24 cellular contexts compared by ENCODE assay signal in the genomic region with DNA sequence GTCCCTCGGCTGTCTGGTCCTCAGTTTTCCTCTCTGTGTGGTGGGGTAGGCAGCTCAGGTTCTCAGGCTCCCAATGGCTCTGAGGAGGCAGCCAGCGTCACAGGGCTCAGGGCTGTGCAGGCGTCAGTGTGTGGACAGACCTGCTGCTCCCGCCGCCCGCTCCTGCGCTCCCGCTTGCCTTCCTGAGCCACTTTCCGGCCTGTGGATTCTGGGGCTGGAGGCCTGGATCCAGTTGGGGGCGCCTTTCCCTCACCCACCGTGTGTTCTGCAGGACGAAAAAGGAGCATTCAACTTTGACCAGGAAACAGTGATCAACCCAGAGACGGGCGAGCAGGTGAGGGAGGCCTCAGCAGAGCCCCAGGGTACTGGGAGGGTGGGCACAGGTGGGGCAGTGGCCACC. TPM values are rescaled to one million over a fixed set of nuclear protein-coding genes. Genes with fewer than 3 reads are reported as not detected.
DNase-seq lines count a peak whose midpoint lies in the region; ATAC-seq, FAIRE-seq and TF ChIP-seq lines count a peak whose summit lies in the region.
"Had no signal": no experiment of that assay in that cellular context is flagged by ENCODE, and none has a peak within 500 bp of the region (broad histone marks: within the 10 kb centered on the region; RNA-seq: fewer than 3 reads in every experiment).

No MANE protein-coding gene starts in this region.

- no peak overlapping the region for H3K4me2 ChIP-seq in K562 (ENCODE audit: insufficient read depth, low read length)
- H3K4me2 ChIP-seq: KMS-11, SK-N-SH had no signal

- FAIRE-seq in HTR-8/SVneo (lab: Jason Lieb, UNC) (peak; percentile 9), K562 (lab: Jason Lieb, UNC) (no peak)
- FAIRE-seq: A204.1, D721Med, GM12878 had no signal

- H3K9me1 ChIP-seq in K562 (ENCODE audit: control insufficient read depth, insufficient read depth, low read length): no peaks in the 10 kb centered on the region

- peaks cover 0 to 30% of the 10 kb centered on the region in 2 experiments; a peak in 3 of 5 replicates for H3K4me1 ChIP-seq in K562 (replicated peaks in 1 of 2; ENCODE audit: control insufficient read depth in 2 of 2, insufficient read depth in 2 of 2, low read length in 2 of 2)

- POLR2A ChIA-PET in K562 (lab: Yijun Ruan, JAX): interaction anchor here (0.7 kb wide), 1 partner anchor 105 kb away, joined by 3 read pairs; no protein-coding TSS in a partner anchor

- peak; percentile 15 for DNase-seq in ELF-1 (ENCODE audit: low read depth, low spot score)
- DNase-seq in HTR-8/SVneo (ENCODE audit: insufficient read length, low spot score): no peak
- no peak for DNase-seq in K562 (ENCODE audit: extremely low read depth in 1 of 4, low spot score in 3 of 4)
- peak; percentile 38 for DNase-seq in iPS-NIHi7 (ENCODE audit: extremely low spot score)
- DNase-seq in NCI-H510A (lab: John Stamatoyannopoulos, UW): no peak
- DNase-seq in activated CD4-positive, alpha-beta T cell treated with anti-CD3 and anti-CD28 coated beads for 48 hours: no peak
- no peak for DNase-seq in activated CD4-positive, alpha-beta T cell treated with anti-CD3 and anti-CD28 coated beads for 4 hours
- DNase-seq: DMS79 treated with DMSO at 0.1 percent for 48 hours; NCI-H1092 treated with DMSO at 0.1 percent for 48 hours; NCI-H1436 treated with DMSO at 0.1 percent for 48 hours; NCI-H1930; NCI-H2227 treated with DMSO at 0.1 percent for 48 hours; NCI-H510A treated with DMSO at 0.1 percent for 48 hours; NCI-H774; NK-92 treated with Interleukin-12 subunit alpha and Interleukin-12 subunit beta, amount 100 ng/mL, for 24 hours; SIG-M5; SK-N-SH had no signal

- no TSS peak for BruUV-seq in K562 (replicated peaks; lab: Mats Ljungman, UMichigan)

- H3K4me3 ChIP-seq in K562: no peak overlapping the region
- H3K4me3 ChIP-seq: GM12878 had no signal

- H4K20me1 ChIP-seq in K562 (replicated peaks; ENCODE audit: control insufficient read depth, insufficient read depth, low read length): 0 out of 2 replicates have a peak, but pooled peaks cover 2% of the 10 kb centered on the region

- H3K9ac ChIP-seq in K562 (ENCODE audit: insufficient read depth in 1 of 2, low read depth in 2 of 2, low read length in 2 of 2): peak overlapping the region in 1 of 2 experiments; percentile 20; a peak in 1 of 4 replicates
- H3K9ac ChIP-seq: KMS-11, SK-N-SH had no signal

- no peaks in the 10 kb centered on the region for H3K79me2 ChIP-seq in K562 (ENCODE audit: control insufficient read depth, insufficient read depth, low read length)

- no peak for TF ChIP-seq EP300 in K562 (IDR thresholded peaks at IDR 0.05; ENCODE audit: low read length)

- H3K9me3 ChIP-seq in K562 (replicated peaks; ENCODE audit: control insufficient read depth, insufficient read depth, low read depth, low read length): no peaks in the 10 kb centered on the region
- H3K9me3 ChIP-seq: SK-N-SH had no signal

- in situ Hi-C loops in K562 (cut with MboI): no loop called here

- TF ChIP-seq CTCF in K562 (IDR thresholded peaks at IDR 0.05 in 2 of 3, conservative IDR thresholded peaks at IDR 0.05 in 1 of 3; ENCODE audit: insufficient read depth in 2 of 3, low read depth in 1 of 3, low read length in 3 of 3): peak in 2 of 3 experiments; percentile 6 to 43; a peak in 2 of 6 replicates

- no peak for TF ChIP-seq RAD21 in K562 (CRISPR knock-in tag; conservative IDR thresholded peaks at IDR 0.05 in 1 of 2, IDR thresholded peaks at IDR 0.05 in 1 of 2)

- H3K27ac ChIP-seq in K562 (ENCODE audit: extremely low read depth, low read depth, low read length): no peak overlapping the region
- H3K27ac ChIP-seq: KMS-11 had no signal

- H3K36me3 ChIP-seq in K562 (ENCODE audit: control insufficient read depth, insufficient read depth, low read length): peaks cover 46% of the 10 kb centered on the region; the same call in 2 of the 3 replicates

- no peak overlapping the region for H2AFZ ChIP-seq in K562 (ENCODE audit: low read depth, low read length)

- TF ChIP-seq POLR2A in K562 (conservative IDR thresholded peaks at IDR 0.05): no peak

- intact Hi-C loops in K562 (cut with micrococcal nuclease): no loop called here

- 69% methylated on average over 7 of the region's 14 CpGs for WGBS in K562 (ENCODE audit: insufficient coverage, low coverage, missing lambda C conversion rate)

- CTCF ChIA-PET in K562 (lab: Yijun Ruan, JAX; ENCODE audit: low intra/inter-chr PET ratio): no interaction called here

- no peaks in the 10 kb centered on the region for H3K27me3 ChIP-seq in K562 (ENCODE audit: control insufficient read depth in 2 of 2, insufficient read depth in 2 of 2, low read length in 2 of 2)

- peak; percentile 29; the same call in 2 of the 3 replicates for ATAC-seq in K562
- no peak for ATAC-seq in HG02870 (IDR thresholded peaks at IDR 0.05; ENCODE audit: unreplicated experiment)

RNA-seq across cellular contexts. Expression of gene DPP3, which starts 14.7 kb away (rescaled TPM):
- 31.7 and 93.6 TPM in 2 replicates for total RNA-seq in K562 (2011; cell fraction: chromatin; rRNA removed; ENCODE audit: low replicate concordance)
- total RNA-seq in K562 (2011; cell fraction: nucleolus; rRNA removed): 79.4 and 87.0 TPM in 2 replicates
- total RNA-seq in K562 (2011; cell fraction: nucleoplasm; rRNA removed): 33.9 and 47.9 TPM in 2 replicates
- 69.2 and 115 TPM in 2 replicates for total RNA-seq in K562 (2014; rRNA removed)
- 24.2 and 35.1 TPM in 2 replicates for total RNA-seq in K562 (2014; rRNA removed; fragmentation: Illumina TruSeq; extraction: Trizol)
- total RNA-seq in K562 (2015; rRNA removed; fragmentation: Illumina TruSeq; extraction: Trizol): 45.0 and 50.2 TPM in 2 replicates
- 59.4 and 66.3 TPM in 2 replicates for total RNA-seq in K562 (2021)
- 33.0 and 47.6 TPM in 2 replicates for polyA plus RNA-seq in K562 (2011; rRNA removed)
- polyA plus RNA-seq in K562 (2011; cell fraction: cytosol; rRNA removed): 35.9 and 62.9 TPM in 2 replicates
- polyA plus RNA-seq in K562 (2011; cell fraction: nucleus; rRNA removed): 77.2 and 136 TPM in 2 replicates
- polyA plus RNA-seq in K562 (2012): 51.4 and 57.3 TPM in 2 replicates
- polyA plus RNA-seq in K562 (2014; fragmentation: Illumina TruSeq; extraction: Trizol): 45.0 and 61.6 TPM in 2 replicates
- polyA plus RNA-seq in K562 (2014; fragmentation: Nextera tagmentation; extraction: Ambion mirVana): 1 to 10 TPM; 3.7 to 6.2 TPM
- 43.3 and 56.3 TPM in 2 replicates for polyA plus RNA-seq in K562 (2014; rRNA removed)
- 42.3 and 51.5 TPM in 2 replicates for polyA minus RNA-seq in K562 (2011; rRNA and poly(A)+ RNA removed)
- polyA minus RNA-seq in K562 (2011; cell fraction: cytosol; rRNA and poly(A)+ RNA removed): 58.5 and 65.1 TPM in 2 replicates
- polyA minus RNA-seq in K562 (2011; cell fraction: nucleus; rRNA and poly(A)+ RNA removed): 42.8 and 46.9 TPM in 2 replicates

RNA-seq across cellular contexts. Expression of gene BBS1, which starts 15.5 kb away (rescaled TPM):
- 86.7 and 157 TPM in 2 replicates for total RNA-seq in K562 (2011; cell fraction: chromatin; rRNA removed; ENCODE audit: low replicate concordance)
- total RNA-seq in K562 (2011; cell fraction: nucleolus; rRNA removed): 79.0 and 82.0 TPM in 2 replicates
- total RNA-seq in K562 (2011; cell fraction: nucleoplasm; rRNA removed): 71.9 and 81.3 TPM in 2 replicates
- total RNA-seq in K562 (2014; rRNA removed) (12.0 and 14.6 TPM in 2 replicates), K562 (2014; rRNA removed; fragmentation: Illumina TruSeq; extraction: Trizol) (8.3 and 9.0 TPM in 2 replicates), K562 (2015; rRNA removed; fragmentation: Illumina TruSeq; extraction: Trizol) (9.6 and 10.9 TPM in 2 replicates), K562 (2021) (12.5 and 15.2 TPM in 2 replicates)
- polyA plus RNA-seq in K562 (2011; rRNA removed) (12.1 and 18.8 TPM in 2 replicates), K562 (2014; fragmentation: Illumina TruSeq; extraction: Trizol) (12.3 and 12.7 TPM in 2 replicates), K562 (2014; fragmentation: Nextera tagmentation; extraction: Ambion mirVana) (10 to 100 TPM; 11.1 to 11.3 TPM), K562 (2014; rRNA removed) (11.4 and 19.8 TPM in 2 replicates)
- 12.9 and 13.3 TPM in 2 replicates for polyA plus RNA-seq in K562 (2011; cell fraction: cytosol; rRNA removed)
- polyA plus RNA-seq in K562 (2011; cell fraction: nucleus; rRNA removed): 49.5 and 74.6 TPM in 2 replicates
- 9.3 and 22.4 TPM in 2 replicates for polyA plus RNA-seq in K562 (2012)
- 15.0 and 17.2 TPM in 2 replicates for polyA minus RNA-seq in K562 (2011; rRNA and poly(A)+ RNA removed)
- 8.0 and 16.0 TPM in 2 replicates for polyA minus RNA-seq in K562 (2011; cell fraction: cytosol; rRNA and poly(A)+ RNA removed)
- 32.0 and 34.5 TPM in 2 replicates for polyA minus RNA-seq in K562 (2011; cell fraction: nucleus; rRNA and poly(A)+ RNA removed)

RNA-seq across cellular contexts. Expression of gene PELI3, which starts 28.2 kb away (rescaled TPM):
- 7.3 and 22.6 TPM in 2 replicates for total RNA-seq in K562 (2011; cell fraction: chromatin; rRNA removed; ENCODE audit: low replicate concordance)
- total RNA-seq in K562 (2011; cell fraction: nucleolus; rRNA removed): 11.1 and 15.2 TPM in 2 replicates
- total RNA-seq in K562 (2011; cell fraction: nucleoplasm; rRNA removed): 8.5 and 9.1 TPM in 2 replicates
- 3.3 and 5.0 TPM in 2 replicates for total RNA-seq in K562 (2014; rRNA removed)
- total RNA-seq in K562 (2014; rRNA removed; fragmentation: Illumina TruSeq; extraction: Trizol): 1.3 and 1.9 TPM in 2 replicates
- total RNA-seq in K562 (2015; rRNA removed; fragmentation: Illumina TruSeq; extraction: Trizol): 3.2 and 3.4 TPM in 2 replicates
- 4.0 and 4.2 TPM in 2 replicates for total RNA-seq in K562 (2021)
- 1.4 and 1.6 TPM in 2 replicates for polyA plus RNA-seq in K562 (2011; rRNA removed)
- 1.6 and 3.4 TPM in 2 replicates for polyA plus RNA-seq in K562 (2011; cell fraction: cytosol; rRNA removed)
- polyA plus RNA-seq in K562 (2011; cell fraction: nucleus; rRNA removed): 2.8 and 5.6 TPM in 2 replicates
- 2.7 and 4.4 TPM in 2 replicates for polyA plus RNA-seq in K562 (2012)
- 1.9 and 3.3 TPM in 2 replicates for polyA plus RNA-seq in K562 (2014; fragmentation: Illumina TruSeq; extraction: Trizol)
- polyA plus RNA-seq in K562 (2014; fragmentation: Nextera tagmentation; extraction: Ambion mirVana): under 1 TPM; 0.17 to 0.46 TPM
- polyA plus RNA-seq in K562 (2014; rRNA removed): 2.4 and 2.6 TPM in 2 replicates
- polyA minus RNA-seq in K562 (2011; rRNA and poly(A)+ RNA removed): 2.6 and 4.2 TPM in 2 replicates
- 1.3 and 4.4 TPM in 2 replicates for polyA minus RNA-seq in K562 (2011; cell fraction: cytosol; rRNA and poly(A)+ RNA removed)
- polyA minus RNA-seq in K562 (2011; cell fraction: nucleus; rRNA and poly(A)+ RNA removed): 6.1 and 6.7 TPM in 2 replicates

RNA-seq across cellular contexts. Expression of gene ZDHHC24, which starts 50.9 kb away (rescaled TPM):
- 9.2 and 15.6 TPM in 2 replicates for total RNA-seq in K562 (2011; cell fraction: chromatin; rRNA removed; ENCODE audit: low replicate concordance)
- 14.1 and 15.3 TPM in 2 replicates for total RNA-seq in K562 (2011; cell fraction: nucleolus; rRNA removed)
- total RNA-seq in K562 (2011; cell fraction: nucleoplasm; rRNA removed): 13.3 and 21.2 TPM in 2 replicates
- total RNA-seq in K562 (2014; rRNA removed) (8.3 and 13.4 TPM in 2 replicates), K562 (2014; rRNA removed; fragmentation: Illumina TruSeq; extraction: Trizol) (1.6 and 1.7 TPM in 2 replicates), K562 (2015; rRNA removed; fragmentation: Illumina TruSeq; extraction: Trizol) (2.0 TPM in 2 replicates), K562 (2021) (9.1 and 11.2 TPM in 2 replicates)
- polyA plus RNA-seq in K562 (2011; rRNA removed) (3.8 and 5.9 TPM in 2 replicates), K562 (2014; fragmentation: Illumina TruSeq; extraction: Trizol) (2.7 and 3.3 TPM in 2 replicates), K562 (2014; fragmentation: Nextera tagmentation; extraction: Ambion mirVana) (under 1 TPM; 0.45 to 0.65 TPM), K562 (2014; rRNA removed) (6.3 and 7.2 TPM in 2 replicates)
- polyA plus RNA-seq in K562 (2011; cell fraction: cytosol; rRNA removed): 5.9 and 12.5 TPM in 2 replicates
- polyA plus RNA-seq in K562 (2011; cell fraction: nucleus; rRNA removed): 3.9 and 6.7 TPM in 2 replicates
- polyA plus RNA-seq in K562 (2012): 4.2 and 9.0 TPM in 2 replicates
- polyA minus RNA-seq in K562 (2011; rRNA and poly(A)+ RNA removed): 1.2 and 1.7 TPM in 2 replicates
- 5.4 and 6.5 TPM in 2 replicates for polyA minus RNA-seq in K562 (2011; cell fraction: cytosol; rRNA and poly(A)+ RNA removed)
- 1.6 and 2.2 TPM in 2 replicates for polyA minus RNA-seq in K562 (2011; cell fraction: nucleus; rRNA and poly(A)+ RNA removed)

RNA-seq across cellular contexts. Expression of gene ACTN3, which starts 51.8 kb away (rescaled TPM):
- total RNA-seq in K562 (2011; cell fraction: chromatin; rRNA removed; ENCODE audit: low replicate concordance): 0.21 TPM in 1 of 2 replicates, not detected in the other
- total RNA-seq in K562 (2011; cell fraction: nucleolus; rRNA removed): not detected in 2 replicates
- not detected in 2 replicates for total RNA-seq in K562 (2011; cell fraction: nucleoplasm; rRNA removed)
- total RNA-seq in K562 (2014; rRNA removed) (not detected in 2 replicates), K562 (2014; rRNA removed; fragmentation: Illumina TruSeq; extraction: Trizol) (not detected in 2 replicates), K562 (2015; rRNA removed; fragmentation: Illumina TruSeq; extraction: Trizol) (not detected in 2 replicates), K562 (2021) (not detected in 2 replicates)
- polyA plus RNA-seq in K562 (2011; rRNA removed) (not detected in 2 replicates), K562 (2014; fragmentation: Illumina TruSeq; extraction: Trizol) (not detected in 2 replicates), K562 (2014; fragmentation: Nextera tagmentation; extraction: Ambion mirVana) (not detected), K562 (2014; rRNA removed) (not detected in 2 replicates)
- polyA plus RNA-seq in K562 (2011; cell fraction: cytosol; rRNA removed): not detected in 2 replicates
- 0.04 and 0.07 TPM in 2 replicates for polyA plus RNA-seq in K562 (2011; cell fraction: nucleus; rRNA removed)
- not detected in 2 replicates for polyA plus RNA-seq in K562 (2012)
- not detected in 2 replicates for polyA minus RNA-seq in K562 (2011; rRNA and poly(A)+ RNA removed)
- not detected in 2 replicates for polyA minus RNA-seq in K562 (2011; cell fraction: cytosol; rRNA and poly(A)+ RNA removed)
- polyA minus RNA-seq in K562 (2011; cell fraction: nucleus; rRNA and poly(A)+ RNA removed): not detected in 2 replicates
- total RNA-seq: B cell had no signal
- polyA plus RNA-seq: CD14-positive monocyte had no signal

Comparison
In these comparisons a context has a peak if more than half of its experiments do, and no peak if none do; other contexts are left out.
1. DNase-seq: peak in ELF-1 (single experiment) and iPS-NIHi7 (single experiment); none in HTR-8/SVneo (single experiment), K562 (0 of 4), NCI-H510A (single experiment), activated CD4-positive, alpha-beta T cell treated with anti-CD3 and anti-CD28 coated beads for 48 hours (single experiment) and activated CD4-positive, alpha-beta T cell treated with anti-CD3 and anti-CD28 coated beads for 4 hours (0 of 2).